20 cellular contexts compared by ENCODE assay signal in the genomic region with DNA sequence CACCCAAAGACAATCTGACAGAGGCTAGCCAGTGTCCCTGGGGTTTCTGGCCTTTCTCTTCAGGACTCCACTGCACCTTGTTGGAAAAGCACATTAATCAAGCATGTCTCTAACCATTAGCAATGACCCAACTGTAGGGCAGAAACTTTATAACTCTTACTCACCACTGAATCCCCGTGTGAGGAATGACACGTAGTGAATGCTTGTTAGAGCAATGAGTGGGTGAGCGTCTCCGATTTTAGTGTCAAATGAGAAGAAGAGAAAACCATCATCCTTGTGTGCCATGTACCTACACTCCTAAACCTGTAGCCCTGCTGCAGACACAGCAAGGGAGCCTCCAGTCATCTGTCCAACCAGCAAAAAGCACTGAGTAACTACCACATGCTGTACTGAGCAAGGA. TPM values are rescaled to one million over a fixed set of nuclear protein-coding genes. Genes with fewer than 3 reads are reported as not detected.
DNase-seq lines count a peak whose midpoint lies in the region; ATAC-seq lines count a peak whose summit lies in the region.
"Had no signal": no experiment of that assay in that cellular context is flagged by ENCODE, and none has a peak within 500 bp of the region (broad histone marks: within the 10 kb centered on the region; RNA-seq: fewer than 3 reads in every experiment).

No MANE protein-coding gene starts in this region.

- DNase-seq in activated T-cell treated with anti-CD3 and anti-CD28 coated beads, Interleukin-2, amount 50 U/mL, for 24 hours: no peak
- no peak for DNase-seq in activated T-cell treated with anti-CD3 and anti-CD28 coated beads, Interleukin-2, amount 50 U/mL, for 1 hour
- DNase-seq in T-cell: no peak
- peak; percentile 20 for DNase-seq in amniotic epithelial cell (ENCODE audit: low read depth)
- DNase-seq in putamen (ENCODE audit: low spot score): peak; percentile 39
- DNase-seq in NCI-H2107 (lab: John Stamatoyannopoulos, UW): no peak
- DNase-seq: adrenal gland; DMS53; esophagus squamous epithelium; H7; left colon; NCI-H1105 treated with DMSO at 0.1 percent for 48 hours; NCI-H69; OCI-M1; SJCRH30; small intestine; stimulated activated CD4-positive, alpha-beta T cell treated with anti-CD3 and anti-CD28 coated beads, Interleukin-2, amount 100 ng/mL, for 48 hours had no signal

- H3K27me3 Mint-ChIP-seq in activated T-cell treated with anti-CD3 and anti-CD28 coated beads, Interleukin-2, amount 50 U/mL, for 24 hours: no peaks in the 10 kb centered on the region
- H3K27me3 Mint-ChIP-seq in T-cell: no peaks in the 10 kb centered on the region

- CTCF ChIA-PET in T-cell (lab: Charles Lee): no interaction called here

- H3K4me3 Mint-ChIP-seq in activated T-cell treated with anti-CD3 and anti-CD28 coated beads, Interleukin-2, amount 50 U/mL, for 24 hours: no peak overlapping the region
- no peak overlapping the region for H3K4me3 Mint-ChIP-seq in T-cell

- POLR2A ChIA-PET in T-cell (lab: Charles Lee): interaction anchor here in 1 of 2 donors (0.6 kb wide), 1 partner anchor 76 kb away, joined by 6 read pairs; no protein-coding TSS in a partner anchor

- ATAC-seq in T-cell (replicated peaks in 1 of 4) (no peak), GM18868 (IDR thresholded peaks at IDR 0.05; ENCODE audit: unreplicated experiment) (no peak), HG02973 (IDR thresholded peaks at IDR 0.05; ENCODE audit: unreplicated experiment) (no peak)
- ATAC-seq: activated CD4-positive, CD25-positive, alpha-beta regulatory T cell treated with anti-CD3 and anti-CD28 coated beads, Interleukin-2, amount 50 U/mL, for 24 hours; left colon had no signal

- peaks cover 71% of the 10 kb centered on the region for H3K4me1 Mint-ChIP-seq in activated T-cell treated with anti-CD3 and anti-CD28 coated beads, Interleukin-2, amount 50 U/mL, for 24 hours (ENCODE audit: low read depth)
- H3K4me1 Mint-ChIP-seq in T-cell: peaks cover 20 to 21% (median 20%) of the 10 kb centered on the region in 3 donors

- H3K36me3 Mint-ChIP-seq in activated T-cell treated with anti-CD3 and anti-CD28 coated beads, Interleukin-2, amount 50 U/mL, for 24 hours (ENCODE audit: low read depth): peaks cover 99% of the 10 kb centered on the region
- H3K36me3 Mint-ChIP-seq in T-cell: peaks cover 65% of the 10 kb centered on the region

- H3K27ac Mint-ChIP-seq in activated T-cell treated with anti-CD3 and anti-CD28 coated beads, Interleukin-2, amount 50 U/mL, for 24 hours: peak overlapping the region; percentile 99
- H3K27ac Mint-ChIP-seq in T-cell: peak overlapping the region; percentile 72 to 85

- H3K9me3 Mint-ChIP-seq in activated T-cell treated with anti-CD3 and anti-CD28 coated beads, Interleukin-2, amount 50 U/mL, for 24 hours: no peaks in the 10 kb centered on the region
- H3K9me3 Mint-ChIP-seq in T-cell: no peaks in the 10 kb centered on the region

RNA-seq across cellular contexts. Expression of gene GPR68, which starts 56.5 kb away (rescaled TPM):
- total RNA-seq in T-cell: 10 to 100 TPM in 3 of 5 donors, 1 to 10 TPM in 2; 3.0 to 16.4 (median 10.0) TPM
- total RNA-seq: SJCRH30 had no signal

Comparison
In these comparisons a context has a peak if more than half of its experiments do, and no peak if none do; other contexts are left out.
1. DNase-seq: peak in amniotic epithelial cell (single experiment) and putamen (single experiment); none in activated T-cell treated with anti-CD3 and anti-CD28 coated beads, Interleukin-2, amount 50 U/mL, for 24 hours (single experiment), activated T-cell treated with anti-CD3 and anti-CD28 coated beads, Interleukin-2, amount 50 U/mL, for 1 hour (single experiment), T-cell (0 of 34) and NCI-H2107 (single experiment).